21 cellular contexts compared by ENCODE assay signal in genomic region chr15:69750253-69750652, GRCh38.
"Had no signal": no experiment of that assay in that cellular context is flagged by ENCODE, and none has a peak within 500 bp of the region (broad histone marks: within the 10 kb centered on the region; RNA-seq: fewer than 3 reads in every experiment).

No MANE protein-coding gene starts in this region.

- H3K36me3 ChIP-seq: cardiac muscle cell, lower lobe of right lung, neural progenitor cell, sigmoid colon, upper lobe of right lung had no signal

- H3K27ac Mint-ChIP-seq: activated T-cell treated with anti-CD3 and anti-CD28 coated beads, Interleukin-2, amount 50 U/mL, for 72 hours; neural progenitor cell; progenitor cell of endocrine pancreas; stimulated activated naive B cell treated with anti-CD40 and anti-IgM and Interleukin-4, amounts not matched to agents 10 μg/mL and 1 μg/mL and 100 μg/mL, for 72 hours; T-helper 1 cell treated with Interleukin-12 subunit alpha and Interleukin-12 subunit beta and Interleukin-4 antibody, amounts not matched to agents 30 μg/mL and 1 μg/mL, for 36 hours had no signal

- H3K9ac ChIP-seq: neural progenitor cell had no signal

- H3K27me3 ChIP-seq: body of pancreas, neural progenitor cell, sigmoid colon, upper lobe of right lung had no signal

- H3K4me1 ChIP-seq: lower lobe of right lung, sigmoid colon had no signal

- H3K4me2 ChIP-seq: neural progenitor cell, smooth muscle cell had no signal

- H3K4me3 Mint-ChIP-seq: activated T-cell treated with anti-CD3 and anti-CD28 coated beads, Interleukin-2, amount 50 U/mL, for 72 hours; neural progenitor cell; stimulated activated naive B cell treated with anti-CD40 and anti-IgM and Interleukin-4, amounts not matched to agents 10 μg/mL and 1 μg/mL and 100 μg/mL, for 72 hours; T-helper 1 cell treated with Interleukin-12 subunit alpha and Interleukin-12 subunit beta and Interleukin-4 antibody, amounts not matched to agents 30 μg/mL and 1 μg/mL, for 36 hours had no signal

- H3K27ac ChIP-seq: body of pancreas, cardiac muscle cell, lower lobe of right lung, neural progenitor cell, sigmoid colon, upper lobe of right lung had no signal

- ATAC-seq: body of pancreas had no signal

- H3K9me3 ChIP-seq: body of pancreas, lower lobe of right lung, mucosa of descending colon, sigmoid colon, upper lobe of right lung had no signal

- H2AFZ ChIP-seq: neural progenitor cell had no signal

- H3K4me3 ChIP-seq: body of pancreas, cardiac muscle cell, lower lobe of right lung, mucosa of descending colon, neural progenitor cell, sigmoid colon, smooth muscle cell, upper lobe of right lung had no signal

- DNase-seq: activated CD4-positive, alpha-beta T cell treated with anti-CD3 and anti-CD28 coated beads, Interleukin-2, amount 50 U/mL, for 1 hour; activated effector memory CD4-positive, alpha-beta T cell treated with anti-CD3 and anti-CD28 coated beads, Interleukin-2, amount 50 U/mL, for 16 hours; activated T-cell treated with anti-CD3 and anti-CD28 coated beads, Interleukin-2, amount 50 U/mL, for 72 hours; anterior cingulate cortex; body of pancreas; effector CD4-positive, alpha-beta T cell; foreskin fibroblast; kidney; lower lobe of right lung; mesendoderm; retina; sigmoid colon; stimulated activated CD4-positive, alpha-beta T cell treated with anti-CD3 and anti-CD28 coated beads, Interleukin-15, amount 100 ng/mL, for 24 hours; stimulated activated naive B cell treated with anti-CD40 and anti-IgM and Interleukin-4, amounts not matched to agents 10 μg/mL and 1 μg/mL and 100 μg/mL, for 72 hours; upper lobe of right lung had no signal
